ENCODE assay signal across 16 cellular contexts in the genomic region with DNA sequence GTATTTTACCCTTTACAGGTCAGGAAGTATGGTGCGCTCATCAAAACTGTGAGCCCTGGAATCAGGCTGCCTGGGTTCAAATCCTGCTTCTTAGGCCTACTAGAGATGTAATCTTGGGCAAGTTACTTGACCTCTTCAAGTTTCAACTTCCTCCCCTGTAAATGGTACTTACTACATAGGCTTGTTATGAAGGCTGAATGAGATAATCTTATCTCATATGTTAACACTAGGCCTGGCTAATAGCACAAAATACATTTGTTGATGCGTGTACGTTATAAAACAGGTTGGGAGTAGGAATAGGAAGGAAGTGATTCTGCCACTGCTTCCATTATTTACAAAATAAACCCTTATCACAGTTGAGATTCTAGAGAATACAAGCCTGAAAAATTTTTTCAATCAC. TPM values are rescaled to one million over a fixed set of nuclear protein-coding genes. Genes with fewer than 3 reads are reported as not detected.
"Had no signal": no experiment of that assay in that cellular context is flagged by ENCODE, and none has a peak within 500 bp of the region (broad histone marks: within the 10 kb centered on the region; RNA-seq: fewer than 3 reads in every experiment).

No MANE protein-coding gene starts in this region.

- H3K9me3 ChIP-seq: mucosa of descending colon, sigmoid colon, suprapubic skin had no signal

- H3K27ac ChIP-seq: coronary artery, suprapubic skin had no signal

- H3K27ac Mint-ChIP-seq: activated CD8-positive, alpha-beta memory T cell treated with anti-CD3 and anti-CD28 coated beads, Interleukin-2, amount 10 ng/mL, durations not matched to agents 7 days and 5 days; activated naive CD8-positive, alpha-beta T cell treated with anti-CD3 and anti-CD28 coated beads, Interleukin-2, amount 10 ng/mL, durations not matched to agents 7 days and 5 days; natural killer cell; T-helper 17 cell had no signal

- H3K9me3 Mint-ChIP-seq: activated naive CD8-positive, alpha-beta T cell treated with anti-CD3 and anti-CD28 coated beads, Interleukin-2, amount 10 ng/mL, durations not matched to agents 7 days and 5 days; activated T-cell treated with anti-CD3 and anti-CD28 coated beads, Interleukin-2, amount 50 U/mL, for 4 hours; natural killer cell had no signal

- H3K27me3 ChIP-seq: sigmoid colon, suprapubic skin had no signal

- H3K36me3 Mint-ChIP-seq: activated CD8-positive, alpha-beta memory T cell treated with anti-CD3 and anti-CD28 coated beads, Interleukin-2, amount 10 ng/mL, durations not matched to agents 7 days and 5 days; activated naive CD8-positive, alpha-beta T cell treated with anti-CD3 and anti-CD28 coated beads, Interleukin-2, amount 10 ng/mL, durations not matched to agents 7 days and 5 days; natural killer cell had no signal

- H3K4me1 Mint-ChIP-seq: activated CD8-positive, alpha-beta memory T cell treated with anti-CD3 and anti-CD28 coated beads, Interleukin-2, amount 10 ng/mL, durations not matched to agents 7 days and 5 days; natural killer cell had no signal

- DNase-seq: activated CD4-positive, alpha-beta T cell treated with anti-CD3 and anti-CD28 coated beads, Interleukin-2, amount 50 U/mL, for 48 hours; activated CD4-positive, CD25-positive, alpha-beta regulatory T cell treated with anti-CD3 and anti-CD28 coated beads, Interleukin-2, amount 50 U/mL, for 72 hours; activated CD8-positive, alpha-beta memory T cell treated with anti-CD3 and anti-CD28 coated beads, Interleukin-2, amount 10 ng/mL, durations not matched to agents 7 days and 5 days; activated gamma-delta T cell treated with Interleukin-2 at 50 U/mL for 16 hours; activated naive CD8-positive, alpha-beta T cell treated with anti-CD3 and anti-CD28 coated beads, Interleukin-2, amount 10 ng/mL, durations not matched to agents 7 days and 5 days; activated T-cell treated with anti-CD3 and anti-CD28 coated beads, Interleukin-2, amount 50 U/mL, for 4 hours; aorta; erythroblast; mucosa of descending colon; natural killer cell; sigmoid colon; stimulated activated CD4-positive, alpha-beta T cell treated with anti-CD3 and anti-CD28 coated beads, Interleukin-12 subunit alpha, Interleukin-12 subunit beta, amount 100 ng/mL, for 4 hours; stimulated activated naive CD4-positive, alpha-beta T cell; T-helper 17 cell had no signal

- H3K4me3 Mint-ChIP-seq: activated CD8-positive, alpha-beta memory T cell treated with anti-CD3 and anti-CD28 coated beads, Interleukin-2, amount 10 ng/mL, durations not matched to agents 7 days and 5 days; activated naive CD8-positive, alpha-beta T cell treated with anti-CD3 and anti-CD28 coated beads, Interleukin-2, amount 10 ng/mL, durations not matched to agents 7 days and 5 days; activated T-cell treated with anti-CD3 and anti-CD28 coated beads, Interleukin-2, amount 50 U/mL, for 4 hours; natural killer cell; T-helper 17 cell had no signal

- H3K4me1 ChIP-seq: sigmoid colon, suprapubic skin had no signal

- ATAC-seq: activated CD8-positive, alpha-beta memory T cell treated with anti-CD3 and anti-CD28 coated beads, Interleukin-2, amount 10 ng/mL, durations not matched to agents 7 days and 5 days; activated T-cell treated with anti-CD3 and anti-CD28 coated beads, Interleukin-2, amount 50 U/mL, for 4 hours; mucosa of descending colon; natural killer cell; T-helper 17 cell had no signal

RNA-seq across cellular contexts. Expression of a gene that starts 1.7 kb away (rescaled TPM):
- total RNA-seq: activated CD8-positive, alpha-beta memory T cell treated with anti-CD3 and anti-CD28 coated beads, Interleukin-2, amount 10 ng/mL, durations not matched to agents 7 days and 5 days; activated T-cell treated with anti-CD3 and anti-CD28 coated beads, Interleukin-2, amount 50 U/mL, for 4 hours; natural killer cell had no signal
